In the genomic region with DNA sequence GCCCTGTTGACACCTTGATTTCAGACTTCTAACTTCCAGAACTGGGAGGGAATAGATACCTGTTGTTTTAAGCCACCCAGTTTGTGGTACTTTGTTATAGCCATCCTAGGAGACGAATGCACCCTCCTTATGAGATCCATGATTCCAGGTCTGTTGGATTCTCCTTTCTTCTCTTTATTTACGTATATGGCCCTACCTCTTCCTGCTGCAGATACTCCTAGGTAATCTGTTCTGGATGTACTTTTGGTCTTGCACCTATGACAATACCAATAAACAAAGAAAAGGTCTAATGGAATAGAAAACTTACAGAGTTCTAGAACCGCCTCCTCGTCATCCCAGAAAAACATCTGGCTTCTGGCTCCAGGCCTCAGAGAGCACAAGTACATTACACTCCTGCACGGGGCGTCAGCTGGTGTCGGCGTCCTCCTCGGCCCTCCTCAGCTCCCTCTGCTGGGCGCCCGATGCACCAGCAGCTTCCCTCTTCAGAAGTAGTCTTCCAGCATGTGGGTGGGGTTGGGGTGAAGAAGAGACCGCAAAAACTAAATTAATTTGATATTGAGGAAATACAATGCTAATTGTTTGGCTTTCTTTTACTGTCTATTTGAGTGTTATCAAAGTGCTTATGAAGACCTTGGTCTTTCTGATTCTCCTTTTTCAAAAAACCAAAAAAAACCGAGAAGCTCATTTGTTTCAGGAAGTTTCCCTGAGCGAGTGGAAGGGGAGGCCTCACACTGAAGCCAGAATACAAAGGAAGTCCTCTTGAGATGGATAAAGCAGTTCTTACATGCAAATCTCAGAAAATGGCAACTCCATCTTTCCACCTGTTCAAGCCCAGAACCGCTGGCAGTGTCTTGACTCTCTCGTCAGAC, we compare ENCODE assay signal across 8 cellular contexts. TPM values are rescaled to one million over a fixed set of nuclear protein-coding genes. Genes with fewer than 3 reads are reported as not detected.
DNase-seq lines count a peak whose midpoint lies in the region; ATAC-seq and TF ChIP-seq lines count a peak whose summit lies in the region.

No MANE protein-coding gene starts in this region.

- H3K9me3 Mint-ChIP-seq in CD4-positive, alpha-beta memory T cell: no peaks in the 10 kb centered on the region
- no peaks in the 10 kb centered on the region for H3K9me3 Mint-ChIP-seq in activated T-cell treated with anti-CD3 and anti-CD28 coated beads, Interleukin-2, amount 50 U/mL, for 24 hours

- no peaks in the 10 kb centered on the region for H4K20me1 ChIP-seq in fibroblast of lung (ENCODE audit: control insufficient read depth, extremely low read depth, insufficient read depth, low read length)

- no peak overlapping the region for H3K4me3 ChIP-seq in CD4-positive, alpha-beta memory T cell (ENCODE audit: low read length in 2 of 2)
- no peak overlapping the region for H3K4me3 ChIP-seq in Panc1 (ENCODE audit: low read depth in 2 of 2, low read length in 2 of 2)
- peak overlapping the region in 1 of 4 experiments; percentile 18 for H3K4me3 ChIP-seq in fibroblast of lung (replicated peaks in 1 of 4; ENCODE audit: control extremely low read depth in 1 of 4, insufficient read depth in 1 of 4, low read depth in 3 of 4, low read length in 4 of 4)
- H3K4me3 ChIP-seq in testis: no peak overlapping the region

- in situ Hi-C loops in Panc1 (cut with HindIII; ENCODE audit: low pct_unique_long_range_greater_than_20kb, low sequenced_read_pairs): no loop called here

- no peaks in the 10 kb centered on the region for H3K27me3 Mint-ChIP-seq in CD4-positive, alpha-beta memory T cell
- no peaks in the 10 kb centered on the region for H3K27me3 Mint-ChIP-seq in activated T-cell treated with anti-CD3 and anti-CD28 coated beads, Interleukin-2, amount 50 U/mL, for 24 hours

- CTCF ChIA-PET in CD4-positive, alpha-beta memory T cell (lab: Charles Lee; ENCODE audit: partially characterized antibody): interaction anchor here (0.6 to 9.4 kb wide), 44 partner anchors 8 to 482 kb away, joined by 3 to 83 read pairs (median 4); a partner anchor contains a TSS
- CTCF ChIA-PET in Panc1 (lab: Charles Lee): interaction anchor here (0.5 to 1.1 kb wide), 7 partner anchors 8 to 479 kb away, joined by 3 to 6 read pairs (median 3); no protein-coding TSS in a partner anchor

- POLR2A ChIA-PET in CD4-positive, alpha-beta memory T cell (lab: Charles Lee; ENCODE audit: partially characterized antibody): interaction anchor here (0.6 to 2.3 kb wide), 7 partner anchors 9 to 453 kb away, joined by 3 to 36 read pairs (median 4); a partner anchor contains a TSS
- POLR2A ChIA-PET in Panc1 (lab: Charles Lee): interaction anchor here (0.6 kb wide), 1 partner anchor 45 kb away, joined by 3 read pairs; no protein-coding TSS in a partner anchor

- no TSS peak for BruUV-seq in Panc1 (replicated peaks; lab: Mats Ljungman, UMichigan)

- WGBS in testis, 2 donors: 31 to 32% methylated on average over 16 of the region's 16 CpGs

- peak overlapping the region; percentile 74 for H3K4me2 ChIP-seq in fibroblast of lung (ENCODE audit: extremely low read depth, insufficient read depth, low read length)

- H3K4me1 ChIP-seq in CD4-positive, alpha-beta memory T cell (ENCODE audit: insufficient read depth, low read length): peaks cover 36% of the 10 kb centered on the region
- H3K4me1 ChIP-seq in Panc1 (ENCODE audit: control insufficient read depth, insufficient read depth, low read length) (peaks cover 51% of the 10 kb centered on the region), fibroblast of lung (ENCODE audit: control insufficient read depth, extremely low read depth, insufficient read depth, low read length) (peaks cover 22% of the 10 kb centered on the region), testis (no peaks in the 10 kb centered on the region)

- H2AFZ ChIP-seq in fibroblast of lung (ENCODE audit: low read length): no peak overlapping the region

- H3K4me3 Mint-ChIP-seq in CD4-positive, alpha-beta memory T cell: peak overlapping the region in 6 of 8 donors; percentile 30 to 71 (median 46)
- H3K4me3 Mint-ChIP-seq in activated T-cell treated with anti-CD3 and anti-CD28 coated beads, Interleukin-2, amount 50 U/mL, for 24 hours: no peak overlapping the region

- H3K27ac Mint-ChIP-seq in CD4-positive, alpha-beta memory T cell: peak overlapping the region; percentile 80 to 95 (median 91)
- no peak overlapping the region for H3K27ac Mint-ChIP-seq in activated T-cell treated with anti-CD3 and anti-CD28 coated beads, Interleukin-2, amount 50 U/mL, for 24 hours

- no peaks in the 10 kb centered on the region for H3K79me2 ChIP-seq in fibroblast of lung (ENCODE audit: control insufficient read depth, insufficient read depth, low read length)

- TF ChIP-seq CTCF in Panc1 (IDR thresholded peaks at IDR 0.05) (peak; percentile 97), fibroblast of lung (conservative IDR thresholded peaks at IDR 0.05 in 1 of 2, IDR thresholded peaks at IDR 0.05 in 1 of 2; ENCODE audit: low read depth in 1 of 2, low read length in 2 of 2) (peak; percentile 80 to 83), testis (IDR thresholded peaks at IDR 0.05) (peak; percentile 75 to 91 (median 87))

- no peaks in the 10 kb centered on the region for H3K27me3 ChIP-seq in CD4-positive, alpha-beta memory T cell (ENCODE audit: insufficient read depth, low read length)
- H3K27me3 ChIP-seq in Panc1 (ENCODE audit: control insufficient read depth, insufficient read depth, low read length): no peaks in the 10 kb centered on the region
- H3K27me3 ChIP-seq in fibroblast of lung (ENCODE audit: control insufficient read depth, insufficient read depth, low read length): no peaks in the 10 kb centered on the region
- H3K27me3 ChIP-seq in testis: no peaks in the 10 kb centered on the region

- peak; percentile 84 for ATAC-seq in GM19395 (IDR thresholded peaks at IDR 0.05; ENCODE audit: unreplicated experiment)
- ATAC-seq in HG03521 (IDR thresholded peaks at IDR 0.05; ENCODE audit: unreplicated experiment): peak; percentile 59
- ATAC-seq in Panc1: peak; percentile 73

- TF ChIP-seq POLR2A in testis (IDR thresholded peaks at IDR 0.05): no peak

- H3K36me3 Mint-ChIP-seq in CD4-positive, alpha-beta memory T cell: no peaks in the 10 kb centered on the region
- no peaks in the 10 kb centered on the region for H3K36me3 Mint-ChIP-seq in activated T-cell treated with anti-CD3 and anti-CD28 coated beads, Interleukin-2, amount 50 U/mL, for 24 hours (ENCODE audit: low read depth)

- H3K27ac ChIP-seq in CD4-positive, alpha-beta memory T cell (ENCODE audit: low read depth, low read length): no peak overlapping the region
- H3K27ac ChIP-seq in Panc1 (ENCODE audit: low read length) (peak overlapping the region; percentile 93), fibroblast of lung (ENCODE audit: insufficient read depth, low read length) (peak overlapping the region; percentile 87), testis (no peak overlapping the region)

- H3K36me3 ChIP-seq in CD4-positive, alpha-beta memory T cell (ENCODE audit: insufficient read depth, low read length): no peaks in the 10 kb centered on the region
- no peaks in the 10 kb centered on the region for H3K36me3 ChIP-seq in Panc1 (ENCODE audit: control insufficient read depth, insufficient read depth, low read length)
- no peaks in the 10 kb centered on the region for H3K36me3 ChIP-seq in fibroblast of lung (ENCODE audit: control insufficient read depth, insufficient read depth, low read length)
- no peaks in the 10 kb centered on the region for H3K36me3 ChIP-seq in testis (ENCODE audit: low read depth, missing control alignments)

- intact Hi-C loops in CD4-positive, alpha-beta memory T cell (cut with micrococcal nuclease): loop anchor here (1.0 to 5.0 kb wide), 3 partner anchors 34 to 439 kb away; no protein-coding TSS in a partner anchor
- intact Hi-C loops in Panc1 (cut with micrococcal nuclease; ENCODE audit: unreplicated experiment): no loop called here
- intact Hi-C loops in testis (cut with DNase I; ENCODE audit: low total_unique reads): no loop called here

- H3K9me3 ChIP-seq in CD4-positive, alpha-beta memory T cell (ENCODE audit: control insufficient read depth in 1 of 2, low read length in 2 of 2): no peaks in the 10 kb centered on the region
- no peaks in the 10 kb centered on the region for H3K9me3 ChIP-seq in Panc1 (ENCODE audit: control insufficient read depth, insufficient read depth, low read depth, low read length)
- no peaks in the 10 kb centered on the region for H3K9me3 ChIP-seq in fibroblast of lung (ENCODE audit: control insufficient read depth, insufficient read depth, low read depth, low read length)
- H3K9me3 ChIP-seq in testis: no peaks in the 10 kb centered on the region

- peak; percentile 75 to 79 (median 77) for DNase-seq in CD4-positive, alpha-beta memory T cell
- DNase-seq in Panc1 (ENCODE audit: low read depth, low spot score): no peak
- peak; percentile 81 for DNase-seq in activated T-cell treated with anti-CD3 and anti-CD28 coated beads, Interleukin-2, amount 50 U/mL, for 24 hours
- DNase-seq in fibroblast of lung (ENCODE audit: low read depth in 2 of 2): peak; percentile 79 to 83
- DNase-seq in occipital lobe (lab: John Stamatoyannopoulos, UW): peak; percentile 32
- DNase-seq in testis: peak; percentile 89

- peaks cover 30 to 56% (median 41%) of the 10 kb centered on the region in 4 donors for H3K4me1 Mint-ChIP-seq in CD4-positive, alpha-beta memory T cell
- H3K4me1 Mint-ChIP-seq in activated T-cell treated with anti-CD3 and anti-CD28 coated beads, Interleukin-2, amount 50 U/mL, for 24 hours (ENCODE audit: low read depth): peaks cover 57% of the 10 kb centered on the region

- no peak overlapping the region for H3K9ac ChIP-seq in fibroblast of lung (ENCODE audit: insufficient read depth, low read length)

RNA-seq across cellular contexts. Expression of a gene that starts 9.7 kb away (rescaled TPM):
- total RNA-seq in CD4-positive, alpha-beta memory T cell: 10 to 100 TPM; 94.7 to 97.4 TPM
- polyA plus RNA-seq in CD4-positive, alpha-beta memory T cell: 10 to 100 TPM; 10.5 to 19.1 TPM
- 67.1 TPM for total RNA-seq in Panc1 (2021; ENCODE audit: unreplicated experiment)
- polyA plus RNA-seq in Panc1 (2012; ENCODE audit: insufficient read length): 30.3 TPM
- total RNA-seq in fibroblast of lung: 26.2 and 40.5 TPM in 2 replicates
- 10.0 and 15.8 TPM in 2 replicates for polyA plus RNA-seq in fibroblast of lung
- 9.1 and 15.7 TPM in 2 replicates for polyA plus RNA-seq in fibroblast of lung (2012)
- polyA minus RNA-seq in fibroblast of lung (ENCODE audit: low replicate concordance): 13.5 and 17.7 TPM in 2 replicates
- total RNA-seq in occipital lobe: 102 TPM
- 10 to 100 TPM; 64.3 to 84.1 TPM for total RNA-seq in testis
- 12.8 TPM for polyA plus RNA-seq in testis (ENCODE audit: insufficient read depth, low read depth, low replicate concordance)

Comparison
In these comparisons a context has a peak if more than half of its experiments do, and no peak if none do; other contexts are left out.
1. H3K27ac ChIP-seq: peak in Panc1 (single experiment) and fibroblast of lung (single experiment); none in CD4-positive, alpha-beta memory T cell (single experiment) and testis (0 of 2).
2. Peak in every context shown above with its lines, with median percentiles within 50 percentile points of each other: ATAC-seq and CTCF ChIP-seq.